Comparison of ENCODE assay signal across 8 cellular contexts in the genomic region with DNA sequence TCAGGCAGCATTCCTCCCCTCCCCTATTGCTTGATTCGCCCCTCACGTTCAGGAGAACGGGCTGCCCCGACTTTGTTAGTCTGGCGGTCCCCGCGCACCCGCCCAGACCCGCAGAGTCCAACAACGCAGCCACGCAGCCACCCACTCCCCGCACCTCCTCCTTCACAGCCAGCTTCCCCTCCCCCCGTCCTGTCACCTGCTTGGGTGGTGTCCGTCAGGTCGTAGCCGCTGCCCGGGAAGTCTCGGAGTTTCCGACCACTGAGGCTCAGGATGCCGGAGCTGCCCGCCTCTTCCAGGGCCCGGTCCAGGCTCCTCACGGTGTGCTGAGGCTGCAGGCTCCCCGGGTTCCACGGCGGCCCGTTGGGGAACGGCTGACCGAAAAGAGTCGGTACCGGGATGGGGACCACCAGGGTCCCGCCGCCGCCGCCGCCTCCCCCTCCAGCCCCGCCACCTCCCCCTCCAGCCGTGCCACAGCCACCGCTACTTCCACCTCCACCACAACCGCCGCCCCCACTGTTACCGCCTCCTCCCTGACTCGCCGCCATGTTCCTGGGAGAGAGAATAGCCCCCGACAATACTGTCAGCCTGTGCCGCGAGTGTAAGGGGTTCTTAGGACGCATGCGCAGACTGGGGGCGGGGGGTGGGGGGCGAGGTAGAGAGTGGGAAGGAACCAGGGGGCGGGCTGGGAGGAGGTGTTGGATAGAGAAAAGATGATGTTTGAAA. TPM values are rescaled to one million over a fixed set of nuclear protein-coding genes. Genes with fewer than 3 reads are reported as not detected.
DNase-seq lines count a peak whose midpoint lies in the region; ATAC-seq, FAIRE-seq and TF ChIP-seq lines count a peak whose summit lies in the region.

A gene with protein sequence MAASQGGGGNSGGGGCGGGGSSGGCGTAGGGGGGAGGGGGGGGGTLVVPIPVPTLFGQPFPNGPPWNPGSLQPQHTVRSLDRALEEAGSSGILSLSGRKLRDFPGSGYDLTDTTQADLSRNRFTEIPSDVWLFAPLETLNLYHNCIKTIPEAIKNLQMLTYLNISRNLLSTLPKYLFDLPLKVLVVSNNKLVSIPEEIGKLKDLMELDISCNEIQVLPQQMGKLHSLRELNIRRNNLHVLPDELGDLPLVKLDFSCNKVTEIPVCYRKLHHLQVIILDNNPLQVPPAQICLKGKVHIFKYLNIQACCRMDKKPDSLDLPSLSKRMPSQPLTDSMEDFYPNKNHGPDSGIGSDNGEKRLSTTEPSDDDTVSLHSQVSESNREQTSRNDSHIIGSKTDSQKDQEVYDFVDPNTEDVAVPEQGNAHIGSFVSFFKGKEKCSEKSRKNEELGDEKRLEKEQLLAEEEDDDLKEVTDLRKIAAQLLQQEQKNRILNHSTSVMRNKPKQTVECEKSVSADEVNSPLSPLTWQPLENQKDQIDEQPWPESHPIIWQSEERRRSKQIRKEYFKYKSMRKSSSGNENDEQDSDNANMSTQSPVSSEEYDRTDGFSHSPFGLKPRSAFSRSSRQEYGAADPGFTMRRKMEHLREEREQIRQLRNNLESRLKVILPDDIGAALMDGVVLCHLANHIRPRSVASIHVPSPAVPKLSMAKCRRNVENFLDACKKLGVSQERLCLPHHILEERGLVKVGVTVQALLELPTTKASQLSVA (minus strand): TSS at position 600 of the 723 bp plus-strand sequence. CDS start 55 bp downstream, at position 545.

- H3K9ac ChIP-seq in skeletal muscle satellite cell (ENCODE audit: low read depth, low read length): peak within 1 kb of the TSS; percentile 18

- H3K27me3 ChIP-seq in hepatocyte: no peaks in the 10 kb centered on the region
- H3K27me3 ChIP-seq in skeletal muscle satellite cell (ENCODE audit: control insufficient read depth, insufficient read depth, low read length): peaks cover 29% of the 10 kb centered on the region

- peak within 1 kb of the TSS; percentile 79 for H3K27ac ChIP-seq in hepatocyte

- DNase-seq in H54 (ENCODE audit: insufficient read length, low spot score) (no peak), hepatocyte (ENCODE audit: low spot score) (peak; percentile 76), NCI-H226 (no peak), SW 1271 (lab: John Stamatoyannopoulos, UW) (no peak)

- no peaks in the 10 kb centered on the region for H3K36me3 ChIP-seq in hepatocyte (replicated peaks; ENCODE audit: insufficient read depth, low read depth)
- no peaks in the 10 kb centered on the region for H3K36me3 ChIP-seq in skeletal muscle satellite cell (ENCODE audit: insufficient read depth, low read length)

- no peak for ATAC-seq in HG03469 (IDR thresholded peaks at IDR 0.05; ENCODE audit: unreplicated experiment)
- ATAC-seq in GM18861 (IDR thresholded peaks at IDR 0.05; ENCODE audit: unreplicated experiment): no peak

- no peak for FAIRE-seq in H54 (lab: Jason Lieb, UNC)

- peak within 1 kb of the TSS; percentile 68 for H3K4me3 ChIP-seq in WI38 (ENCODE audit: low read depth, low read length)
- peak within 1 kb of the TSS; percentile 18 for H3K4me3 ChIP-seq in hepatocyte
- peak within 1 kb of the TSS; percentile 67 for H3K4me3 ChIP-seq in skeletal muscle satellite cell (ENCODE audit: low read length)

- H2AFZ ChIP-seq in hepatocyte: peak within 1 kb of the TSS; percentile 2

- H3K9me2 ChIP-seq in hepatocyte (replicated peaks; ENCODE audit: insufficient read depth): no peaks in the 10 kb centered on the region

- TF ChIP-seq CTCF in WI38 (IDR thresholded peaks at IDR 0.05; ENCODE audit: low read depth, low read length) (no peak), hepatocyte (IDR thresholded peaks at IDR 0.05; ENCODE audit: poor library complexity) (no peak)

- 0 out of 2 replicates have a peak, but pooled peaks have one; percentile 23 for TF ChIP-seq POLR2A in H54 (IDR thresholded peaks at IDR 0.05; ENCODE audit: low read depth, low read length)

- H3K4me1 ChIP-seq in hepatocyte (ENCODE audit: insufficient read depth): peaks cover 4% of the 10 kb centered on the region
- H3K4me1 ChIP-seq in skeletal muscle satellite cell (ENCODE audit: control insufficient read depth, insufficient read depth, low read length): no peaks in the 10 kb centered on the region

- peaks cover 43% of the 10 kb centered on the region for H3K79me2 ChIP-seq in hepatocyte

- WGBS in hepatocyte (ENCODE audit: low lambda C conversion rate, missing lambda C conversion rate): 3% methylated on average over 29 of the region's 52 CpGs

- H3K4me2 ChIP-seq in hepatocyte (peak within 1 kb of the TSS; percentile 74), skeletal muscle satellite cell (ENCODE audit: low read length) (peak within 1 kb of the TSS; percentile 76)

- H4K20me1 ChIP-seq in hepatocyte (ENCODE audit: insufficient read depth, poor library complexity, severe bottlenecking): no peaks in the 10 kb centered on the region

- H3K9me3 ChIP-seq in hepatocyte (ENCODE audit: low read depth) (no peaks in the 10 kb centered on the region), skeletal muscle satellite cell (replicated peaks; ENCODE audit: low read length) (no peaks in the 10 kb centered on the region)

RNA-seq across cellular contexts. Expression of the gene that starts here (rescaled TPM):
- 22.5 and 26.2 TPM in 2 replicates for total RNA-seq in hepatocyte
- polyA plus RNA-seq in hepatocyte: 3.2 and 5.7 TPM in 2 replicates
- 3.0 and 3.3 TPM in 2 replicates for total RNA-seq in skeletal muscle satellite cell (2012; rRNA removed)

Comparison
In these comparisons a context has a peak if more than half of its experiments do, and no peak if none do; other contexts are left out.
1. H3K4me3 ChIP-seq: peak in every context shown above with its lines; median percentile 68 in WI38; 67 in skeletal muscle satellite cell; 18 in hepatocyte.